1 cellular context compared by ENCODE assay signal in the genomic region with DNA sequence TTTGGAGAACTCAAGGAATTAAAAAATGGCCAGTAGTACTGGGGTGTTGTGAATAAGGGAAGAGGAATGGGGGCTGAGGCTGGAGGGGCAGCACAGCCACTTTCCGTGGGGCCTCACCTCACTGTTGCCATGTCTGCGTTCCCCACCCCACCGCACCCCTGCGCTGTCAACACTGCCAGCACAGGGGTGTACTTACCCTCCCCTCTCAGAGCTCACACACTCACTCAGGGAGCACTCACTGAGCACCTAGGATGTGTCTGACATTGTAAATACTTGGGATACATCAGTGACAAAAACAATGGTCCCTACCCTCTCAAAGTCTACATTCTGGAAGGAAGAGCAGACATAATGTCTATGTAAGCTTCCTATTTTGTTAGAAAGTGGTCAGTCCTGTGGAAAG.
TF ChIP-seq lines count a peak whose summit lies in the region.

No MANE protein-coding gene starts in this region.

TF ChIP-seq in H1, 55 proteins besides CTCF, POLR2A, EP300 and RAD21:
- TF ChIP-seq POLR2AphosphoS5 (IDR thresholded peaks at IDR 0.05; ENCODE audit: low read depth, low read length): no peak
- no peak for TF ChIP-seq JUN (IDR thresholded peaks at IDR 0.05; ENCODE audit: low read depth, low read length)
- no peak for TF ChIP-seq TBP (IDR thresholded peaks at IDR 0.05; ENCODE audit: low read depth, low read length)
- no peak for TF ChIP-seq CBX5 (IDR thresholded peaks at IDR 0.05; ENCODE audit: low read depth, low read length)
- no peak for TF ChIP-seq BACH1 (IDR thresholded peaks at IDR 0.05; ENCODE audit: low read length)
- TF ChIP-seq, protein P1, sequence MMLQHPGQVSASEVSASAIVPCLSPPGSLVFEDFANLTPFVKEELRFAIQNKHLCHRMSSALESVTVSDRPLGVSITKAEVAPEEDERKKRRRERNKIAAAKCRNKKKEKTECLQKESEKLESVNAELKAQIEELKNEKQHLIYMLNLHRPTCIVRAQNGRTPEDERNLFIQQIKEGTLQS (IDR thresholded peaks at IDR 0.05; ENCODE audit: insufficient read depth, low read depth, low read length): no peak
- TF ChIP-seq, protein P2, sequence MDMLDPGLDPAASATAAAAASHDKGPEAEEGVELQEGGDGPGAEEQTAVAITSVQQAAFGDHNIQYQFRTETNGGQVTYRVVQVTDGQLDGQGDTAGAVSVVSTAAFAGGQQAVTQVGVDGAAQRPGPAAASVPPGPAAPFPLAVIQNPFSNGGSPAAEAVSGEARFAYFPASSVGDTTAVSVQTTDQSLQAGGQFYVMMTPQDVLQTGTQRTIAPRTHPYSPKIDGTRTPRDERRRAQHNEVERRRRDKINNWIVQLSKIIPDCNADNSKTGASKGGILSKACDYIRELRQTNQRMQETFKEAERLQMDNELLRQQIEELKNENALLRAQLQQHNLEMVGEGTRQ (IDR thresholded peaks at IDR 0.05; ENCODE audit: low read length): no peak
- TF ChIP-seq KDM1A (IDR thresholded peaks at IDR 0.05; ENCODE audit: borderline replicate concordance, low read length): no peak
- TF ChIP-seq SP1 (IDR thresholded peaks at IDR 0.05; ENCODE audit: low read depth, low read length): no peak
- TF ChIP-seq RFX5 (IDR thresholded peaks at IDR 0.05; ENCODE audit: borderline replicate concordance, low read depth, low read length): no peak
- no peak for TF ChIP-seq CBX8 (IDR thresholded peaks at IDR 0.05; ENCODE audit: borderline replicate concordance, low read depth, low read length)
- TF ChIP-seq NANOG (IDR thresholded peaks at IDR 0.05; ENCODE audit: insufficient read depth, low read depth, low read length, poor library complexity, severe bottlenecking): no peak
- no peak for TF ChIP-seq TCF12 (IDR thresholded peaks at IDR 0.05; ENCODE audit: low read depth, low read length)
- TF ChIP-seq SAP30 (IDR thresholded peaks at IDR 0.05; ENCODE audit: insufficient read depth, insufficient replicate concordance, low read length): no peak
- TF ChIP-seq SIX5 (IDR thresholded peaks at IDR 0.05; ENCODE audit: low read depth, low read length): no peak
- TF ChIP-seq BRCA1 (IDR thresholded peaks at IDR 0.05; ENCODE audit: low read depth, low read length): no peak
- no peak for TF ChIP-seq SP4 (IDR thresholded peaks at IDR 0.05; ENCODE audit: low read length)
- no peak for TF ChIP-seq GABPA (IDR thresholded peaks at IDR 0.05; ENCODE audit: borderline replicate concordance, insufficient read depth, low read length)
- TF ChIP-seq RNF2 (IDR thresholded peaks at IDR 0.05; ENCODE audit: borderline replicate concordance, low read depth, low read length, missing control alignments, poor library complexity, severe bottlenecking): no peak
